ENCODE assay signal across 8 cellular contexts in the genomic region with DNA sequence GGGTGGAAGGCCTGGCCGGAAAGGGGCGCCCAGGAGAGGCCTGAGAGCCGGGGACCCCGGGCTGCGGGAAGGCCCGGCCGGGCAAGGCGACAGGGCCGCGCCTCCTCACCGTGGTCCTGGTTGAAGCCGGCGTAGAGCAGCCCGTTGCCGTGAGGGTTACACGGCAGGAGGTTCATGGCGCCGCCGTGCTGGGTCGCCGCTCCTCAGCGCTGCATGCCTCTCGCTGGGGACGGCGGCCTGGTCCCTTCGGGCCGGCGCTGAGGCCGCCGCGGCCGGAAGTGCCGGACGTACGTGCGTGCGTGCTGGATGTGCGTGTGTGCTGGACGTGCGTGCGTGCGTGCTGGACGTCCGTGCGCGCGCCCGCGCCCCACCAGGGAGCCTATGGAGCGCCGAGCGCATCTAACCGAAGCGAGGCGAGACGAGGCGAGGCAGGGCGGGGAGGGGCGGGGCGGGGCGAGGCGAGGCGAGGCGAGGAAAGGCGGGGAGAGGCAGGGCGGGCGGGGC. TPM values are rescaled to one million over a fixed set of nuclear protein-coding genes. Genes with fewer than 3 reads are reported as not detected.
DNase-seq lines count a peak whose midpoint lies in the region; ATAC-seq and TF ChIP-seq lines count a peak whose summit lies in the region.

A gene (minus strand): TSS at position 280 of the 504 bp plus-strand sequence. CDS start 104 bp downstream, at position 176.

- intact Hi-C loops in PC-3 (cut with micrococcal nuclease): no loop called here

- H3K27ac ChIP-seq in PC-3 (ENCODE audit: low read length): peak within 1 kb of the TSS; percentile 89

- H3F3A ChIP-seq in PC-3 (ENCODE audit: low read length, unreplicated experiment): no peaks in the 10 kb centered on the region

- peak; percentile 73 for ATAC-seq in GM21529 (IDR thresholded peaks at IDR 0.05; ENCODE audit: unreplicated experiment)
- peak; percentile 94 for ATAC-seq in PC-3

- peak within 1 kb of the TSS; percentile 95 for H3K4me2 ChIP-seq in PC-3 (ENCODE audit: low read length)

- H4K20me1 ChIP-seq in PC-3 (ENCODE audit: low read length): peaks cover 41% of the 10 kb centered on the region

- H3K9me3 ChIP-seq in PC-3 (ENCODE audit: low read length): no peaks in the 10 kb centered on the region

- H3K36me3 ChIP-seq in PC-3 (ENCODE audit: low read depth, low read length): peaks cover 15% of the 10 kb centered on the region

- H3K4me1 ChIP-seq in PC-3 (ENCODE audit: insufficient read depth, low read length): peaks cover 17% of the 10 kb centered on the region

- peak; percentile 100 for DNase-seq in D341Med (ENCODE audit: low spot score)
- DNase-seq in PC-3: peak; percentile 96
- peak; percentile 89 for DNase-seq in activated T-cell treated with anti-CD3 and anti-CD28 coated beads for 48 hours (ENCODE audit: low read depth)
- DNase-seq in epithelial cell of proximal tubule (ENCODE audit: low read depth): no peak
- peak; percentile 95 for DNase-seq in mucosa of gallbladder (ENCODE audit: low spot score)
- DNase-seq in stimulated activated CD8-positive, alpha-beta memory T cell treated with anti-CD3 and anti-CD28 coated beads, Interleukin-4, amount 100 ng/mL, for 24 hours (ENCODE audit: low read depth): peak; percentile 84

- no peaks in the 10 kb centered on the region for H3K9me2 ChIP-seq in PC-3 (replicated peaks; ENCODE audit: low read length)

- TF ChIP-seq CTCF in PC-3 (conservative IDR thresholded peaks at IDR 0.05; ENCODE audit: low read depth, low read length) (no peak), epithelial cell of proximal tubule (conservative IDR thresholded peaks at IDR 0.05; ENCODE audit: low read depth, low read length) (no peak)

- H3K4me3 ChIP-seq in PC-3 (ENCODE audit: low read length): peak within 1 kb of the TSS; percentile 95
- peak within 1 kb of the TSS; percentile 95 for H3K4me3 ChIP-seq in epithelial cell of proximal tubule (ENCODE audit: low read depth, low read length)

- no peak for TF ChIP-seq RAD21 in Ishikawa (IDR thresholded peaks at IDR 0.05; ENCODE audit: low read depth)

- peak; percentile 45; the same call in 1 of the 2 replicates for TF ChIP-seq EP300 in Ishikawa (IDR thresholded peaks at IDR 0.05; ENCODE audit: borderline replicate concordance)

- no TSS peak for BruUV-seq in PC-3 (replicated peaks; lab: Mats Ljungman, UMichigan)

- H2AFZ ChIP-seq in PC-3 (ENCODE audit: low read length): peak within 1 kb of the TSS; percentile 65; the same call in 1 of the 2 replicates

- peaks cover 50% of the 10 kb centered on the region for H3K79me2 ChIP-seq in PC-3 (ENCODE audit: low read length)

- CTCF ChIA-PET in PC-3 (lab: Charles Lee): interaction anchor here (0.7 kb wide), 1 partner anchor 39 kb away, joined by 3 read pairs; no protein-coding TSS in a partner anchor

- POLR2A ChIA-PET in PC-3 (lab: Charles Lee; ENCODE audit: unreplicated experiment): no interaction called here

- H3K27me3 ChIP-seq in PC-3 (ENCODE audit: low read length): no peaks in the 10 kb centered on the region

- peak within 1 kb of the TSS; percentile 100 for H3K9ac ChIP-seq in PC-3 (ENCODE audit: low read length)

TF ChIP-seq in Ishikawa, 13 proteins besides CTCF, POLR2A, EP300 and RAD21:
- TF ChIP-seq, protein P1, sequence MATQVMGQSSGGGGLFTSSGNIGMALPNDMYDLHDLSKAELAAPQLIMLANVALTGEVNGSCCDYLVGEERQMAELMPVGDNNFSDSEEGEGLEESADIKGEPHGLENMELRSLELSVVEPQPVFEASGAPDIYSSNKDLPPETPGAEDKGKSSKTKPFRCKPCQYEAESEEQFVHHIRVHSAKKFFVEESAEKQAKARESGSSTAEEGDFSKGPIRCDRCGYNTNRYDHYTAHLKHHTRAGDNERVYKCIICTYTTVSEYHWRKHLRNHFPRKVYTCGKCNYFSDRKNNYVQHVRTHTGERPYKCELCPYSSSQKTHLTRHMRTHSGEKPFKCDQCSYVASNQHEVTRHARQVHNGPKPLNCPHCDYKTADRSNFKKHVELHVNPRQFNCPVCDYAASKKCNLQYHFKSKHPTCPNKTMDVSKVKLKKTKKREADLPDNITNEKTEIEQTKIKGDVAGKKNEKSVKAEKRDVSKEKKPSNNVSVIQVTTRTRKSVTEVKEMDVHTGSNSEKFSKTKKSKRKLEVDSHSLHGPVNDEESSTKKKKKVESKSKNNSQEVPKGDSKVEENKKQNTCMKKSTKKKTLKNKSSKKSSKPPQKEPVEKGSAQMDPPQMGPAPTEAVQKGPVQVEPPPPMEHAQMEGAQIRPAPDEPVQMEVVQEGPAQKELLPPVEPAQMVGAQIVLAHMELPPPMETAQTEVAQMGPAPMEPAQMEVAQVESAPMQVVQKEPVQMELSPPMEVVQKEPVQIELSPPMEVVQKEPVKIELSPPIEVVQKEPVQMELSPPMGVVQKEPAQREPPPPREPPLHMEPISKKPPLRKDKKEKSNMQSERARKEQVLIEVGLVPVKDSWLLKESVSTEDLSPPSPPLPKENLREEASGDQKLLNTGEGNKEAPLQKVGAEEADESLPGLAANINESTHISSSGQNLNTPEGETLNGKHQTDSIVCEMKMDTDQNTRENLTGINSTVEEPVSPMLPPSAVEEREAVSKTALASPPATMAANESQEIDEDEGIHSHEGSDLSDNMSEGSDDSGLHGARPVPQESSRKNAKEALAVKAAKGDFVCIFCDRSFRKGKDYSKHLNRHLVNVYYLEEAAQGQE (IDR thresholded peaks at IDR 0.05; ENCODE audit: low read depth): no peak
- no peak for TF ChIP-seq FOXM1 (IDR thresholded peaks at IDR 0.05; ENCODE audit: borderline replicate concordance, low read depth)
- peak; percentile 90 for TF ChIP-seq TAF1 (IDR thresholded peaks at IDR 0.05; ENCODE audit: low read depth)
- 0 out of 2 replicates have a peak, but pooled peaks have one; percentile 34 for TF ChIP-seq TEAD4 (IDR thresholded peaks at IDR 0.05)
- no peak for TF ChIP-seq ZBTB7A (IDR thresholded peaks at IDR 0.05; ENCODE audit: low read depth)
- TF ChIP-seq TCF12 (IDR thresholded peaks at IDR 0.05; ENCODE audit: low read depth): 0 out of 2 replicates have a peak, but pooled peaks have one; percentile 22
- no peak for TF ChIP-seq NFIC (IDR thresholded peaks at IDR 0.05)
- TF ChIP-seq YY1 (IDR thresholded peaks at IDR 0.05; ENCODE audit: low read depth): peak; percentile 64
- TF ChIP-seq, protein P2, sequence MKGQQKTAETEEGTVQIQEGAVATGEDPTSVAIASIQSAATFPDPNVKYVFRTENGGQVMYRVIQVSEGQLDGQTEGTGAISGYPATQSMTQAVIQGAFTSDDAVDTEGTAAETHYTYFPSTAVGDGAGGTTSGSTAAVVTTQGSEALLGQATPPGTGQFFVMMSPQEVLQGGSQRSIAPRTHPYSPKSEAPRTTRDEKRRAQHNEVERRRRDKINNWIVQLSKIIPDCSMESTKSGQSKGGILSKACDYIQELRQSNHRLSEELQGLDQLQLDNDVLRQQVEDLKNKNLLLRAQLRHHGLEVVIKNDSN (IDR thresholded peaks at IDR 0.05): 0 out of 2 replicates have a peak, but pooled peaks have one; percentile 30
- TF ChIP-seq, protein P3, sequence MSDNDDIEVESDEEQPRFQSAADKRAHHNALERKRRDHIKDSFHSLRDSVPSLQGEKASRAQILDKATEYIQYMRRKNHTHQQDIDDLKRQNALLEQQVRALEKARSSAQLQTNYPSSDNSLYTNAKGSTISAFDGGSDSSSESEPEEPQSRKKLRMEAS (IDR thresholded peaks at IDR 0.05): peak; percentile 75
- no peak for TF ChIP-seq CEBPB (IDR thresholded peaks at IDR 0.05)
- no peak for TF ChIP-seq CREB1 (IDR thresholded peaks at IDR 0.05; ENCODE audit: low read depth)
- TF ChIP-seq EGR1 (IDR thresholded peaks at IDR 0.05): no peak; the same call in 1 of the 2 replicates

RNA-seq across cellular contexts. Expression of the gene that starts here (rescaled TPM):
- 101 and 110 TPM in 2 replicates for total RNA-seq in PC-3 (2014; rRNA removed)
- 81.3 and 94.4 TPM in 2 replicates for total RNA-seq in epithelial cell of proximal tubule
- 86.6 TPM for total RNA-seq in mucosa of gallbladder
